In the genomic region with DNA sequence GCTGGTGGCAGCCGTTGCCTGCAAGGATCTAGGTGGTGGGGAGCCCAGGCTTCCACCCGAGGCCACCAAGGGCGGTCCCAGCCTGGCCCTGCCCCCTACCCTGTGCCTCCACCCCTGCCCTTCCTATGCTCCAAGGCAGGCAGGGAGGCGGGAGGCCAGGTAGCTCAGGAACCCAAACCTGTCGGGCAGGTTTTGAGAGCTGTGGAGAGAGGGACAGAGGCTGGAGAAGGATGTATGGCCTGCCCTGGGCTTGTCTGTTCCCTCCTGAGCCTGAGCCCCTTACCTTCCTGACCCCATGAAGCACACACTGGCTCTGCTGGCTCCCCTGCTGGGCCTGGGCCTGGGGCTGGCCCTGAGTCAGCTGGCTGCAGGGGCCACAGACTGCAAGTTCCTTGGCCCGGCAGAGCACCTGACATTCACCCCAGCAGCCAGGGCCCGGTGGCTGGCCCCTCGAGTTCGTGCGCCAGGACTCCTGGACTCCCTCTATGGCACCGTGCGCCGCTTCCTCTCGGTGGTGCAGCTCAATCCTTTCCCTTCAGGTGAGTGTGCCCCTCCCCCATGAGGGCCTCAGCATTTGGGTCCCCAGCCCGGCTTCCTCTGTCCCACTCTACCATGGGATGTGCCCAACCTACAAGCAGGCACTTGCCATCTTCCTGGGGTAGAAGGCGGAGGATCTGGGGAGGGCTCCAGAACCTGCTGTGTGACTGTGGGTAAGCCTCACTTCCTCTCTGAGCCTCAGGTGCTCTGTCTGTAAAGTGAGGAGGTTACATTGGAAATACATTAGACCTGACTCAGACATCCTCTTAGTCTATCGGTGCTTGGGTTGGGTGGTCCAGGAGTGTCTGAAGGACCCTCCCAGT, we compare ENCODE assay signal across 14 cellular contexts. TPM values are rescaled to one million over a fixed set of nuclear protein-coding genes. Genes with fewer than 3 reads are reported as not detected.
DNase-seq lines count a peak whose midpoint lies in the region; ATAC-seq and TF ChIP-seq lines count a peak whose summit lies in the region.
"Had no signal": no experiment of that assay in that cellular context is flagged by ENCODE, and none has a peak within 500 bp of the region (broad histone marks: within the 10 kb centered on the region; RNA-seq: fewer than 3 reads in every experiment).

A gene with protein sequence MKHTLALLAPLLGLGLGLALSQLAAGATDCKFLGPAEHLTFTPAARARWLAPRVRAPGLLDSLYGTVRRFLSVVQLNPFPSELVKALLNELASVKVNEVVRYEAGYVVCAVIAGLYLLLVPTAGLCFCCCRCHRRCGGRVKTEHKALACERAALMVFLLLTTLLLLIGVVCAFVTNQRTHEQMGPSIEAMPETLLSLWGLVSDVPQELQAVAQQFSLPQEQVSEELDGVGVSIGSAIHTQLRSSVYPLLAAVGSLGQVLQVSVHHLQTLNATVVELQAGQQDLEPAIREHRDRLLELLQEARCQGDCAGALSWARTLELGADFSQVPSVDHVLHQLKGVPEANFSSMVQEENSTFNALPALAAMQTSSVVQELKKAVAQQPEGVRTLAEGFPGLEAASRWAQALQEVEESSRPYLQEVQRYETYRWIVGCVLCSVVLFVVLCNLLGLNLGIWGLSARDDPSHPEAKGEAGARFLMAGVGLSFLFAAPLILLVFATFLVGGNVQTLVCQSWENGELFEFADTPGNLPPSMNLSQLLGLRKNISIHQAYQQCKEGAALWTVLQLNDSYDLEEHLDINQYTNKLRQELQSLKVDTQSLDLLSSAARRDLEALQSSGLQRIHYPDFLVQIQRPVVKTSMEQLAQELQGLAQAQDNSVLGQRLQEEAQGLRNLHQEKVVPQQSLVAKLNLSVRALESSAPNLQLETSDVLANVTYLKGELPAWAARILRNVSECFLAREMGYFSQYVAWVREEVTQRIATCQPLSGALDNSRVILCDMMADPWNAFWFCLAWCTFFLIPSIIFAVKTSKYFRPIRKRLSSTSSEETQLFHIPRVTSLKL (plus strand): TSS at position 159 of the 860 bp plus-strand sequence. CDS start 137 bp downstream, at position 296.

- H3K36me3 ChIP-seq in GM23338 (ENCODE audit: insufficient read depth) (no peaks in the 10 kb centered on the region), iPS DF 6.9 (ENCODE audit: control insufficient read depth, insufficient read depth, low read length) (no peaks in the 10 kb centered on the region), brain microvascular endothelial cell (replicated peaks) (no peaks in the 10 kb centered on the region)
- H3K36me3 ChIP-seq: cardiac muscle cell, gastrocnemius medialis, neutrophil had no signal

- peaks cover 31% of the 10 kb centered on the region; the same call in 2 of the 3 replicates for H3K4me1 Mint-ChIP-seq in GM23338

- TF ChIP-seq CTCF in GM23338 (conservative IDR thresholded peaks at IDR 0.05; ENCODE audit: low read depth in 2 of 2), result no peak
- TF ChIP-seq CTCF in brain microvascular endothelial cell (IDR thresholded peaks at IDR 0.05; ENCODE audit: low read depth, low read length, missing control alignments), result no peak

- H3K27me3 ChIP-seq in GM23338 (ENCODE audit: insufficient read depth), result no peaks in the 10 kb centered on the region
- no peaks in the 10 kb centered on the region for H3K27me3 ChIP-seq in iPS DF 6.9 (ENCODE audit: control insufficient read depth, insufficient read depth, low read length)
- no peaks in the 10 kb centered on the region for H3K27me3 ChIP-seq in brain microvascular endothelial cell (replicated peaks)
- H3K27me3 ChIP-seq: cardiac muscle cell, gastrocnemius medialis, neutrophil had no signal

- H3K36me3 Mint-ChIP-seq in GM23338 (ENCODE audit: low read depth), result no peaks in the 10 kb centered on the region; the same call in 2 of the 3 replicates

- H3K4me3 ChIP-seq in GM23338, result peak within 1 kb of the TSS; percentile 34; the same call in 1 of the 2 replicates
- no peak within 1 kb of the TSS for H3K4me3 ChIP-seq in iPS DF 6.9 (ENCODE audit: low read length)
- no peak within 1 kb of the TSS for H3K4me3 ChIP-seq in brain microvascular endothelial cell (ENCODE audit: low read depth, low read length)
- H3K4me3 ChIP-seq: cardiac muscle cell, gastrocnemius medialis had no signal

- ATAC-seq in GM23338 (peak; percentile 88), GM18909 (IDR thresholded peaks at IDR 0.05; ENCODE audit: poor library complexity, unreplicated experiment) (no peak)
- ATAC-seq: gastrocnemius medialis had no signal

- no peaks in the 10 kb centered on the region for H3K79me2 ChIP-seq in GM23338 (replicated peaks; ENCODE audit: insufficient read depth)

- intact Hi-C loops in posterior vena cava (cut with DNase I), result no loop called here

- H3K4me3 Mint-ChIP-seq in GM23338, result 0 out of 3 replicates have a peak within 1 kb of the TSS, but pooled peaks have one; percentile 42

- no peaks in the 10 kb centered on the region; the same call in 2 of the 3 replicates for H3K9me3 Mint-ChIP-seq in GM23338

- WGBS in iPS DF 6.9 (ENCODE audit: insufficient coverage, insufficient read length), result no CpG with 5 or more reads among the region's 17 CpGs

- peak; percentile 89 for DNase-seq in GM23338 (ENCODE audit: low spot score)
- DNase-seq in NCI-H526 treated with DMSO at 0.1 percent for 48 hours (lab: John Stamatoyannopoulos, UW), result peak; percentile 88
- DNase-seq in iPS DF 6.9 (ENCODE audit: low read depth, low spot score), result peak; percentile 63
- peak; percentile 73 for DNase-seq in posterior vena cava (ENCODE audit: low spot score)
- no peak for DNase-seq in brain microvascular endothelial cell
- DNase-seq in NCI-H524 (lab: John Stamatoyannopoulos, UW), result no peak
- DNase-seq in Kasumi-1 (lab: John Stamatoyannopoulos, UW), result no peak
- DNase-seq: GOT3, NCI-H1694 had no signal

- no peaks in the 10 kb centered on the region for H3K9me3 ChIP-seq in iPS DF 6.9 (ENCODE audit: control insufficient read depth, insufficient read depth, low read length)
- H3K9me3 ChIP-seq: gastrocnemius medialis, neutrophil had no signal

- in situ Hi-C loops in brain microvascular endothelial cell (cut with HindIII; ENCODE audit: low pct_ligation_motif_present, low sequenced_read_pairs), result no loop called here

- no peaks in the 10 kb centered on the region for H3F3A ChIP-seq in GM23338 (replicated peaks; ENCODE audit: low read depth)

- H3K4me1 ChIP-seq in GM23338 (ENCODE audit: insufficient read depth), result peaks cover 8% of the 10 kb centered on the region
- H3K4me1 ChIP-seq in iPS DF 6.9 (ENCODE audit: control insufficient read depth, insufficient read depth, low read length), result peaks cover 18% of the 10 kb centered on the region
- H3K4me1 ChIP-seq: gastrocnemius medialis had no signal

- peak within 1 kb of the TSS; percentile 68 for H3K4me2 ChIP-seq in GM23338

- H3K27ac ChIP-seq in GM23338 (ENCODE audit: low read depth) (no peak within 1 kb of the TSS), iPS DF 6.9 (ENCODE audit: low read length) (no peak within 1 kb of the TSS), brain microvascular endothelial cell (no peak within 1 kb of the TSS)
- H3K27ac ChIP-seq: cardiac muscle cell, gastrocnemius medialis, neutrophil had no signal

- no peaks in the 10 kb centered on the region for H3K9me2 ChIP-seq in GM23338 (ENCODE audit: insufficient read depth)

- H3K27me3 Mint-ChIP-seq in GM23338 (ENCODE audit: insufficient read depth, low read depth, poor library complexity), result peaks cover 21% of the 10 kb centered on the region

- H3K27ac Mint-ChIP-seq in GM23338, result peak within 1 kb of the TSS; percentile 93

- H2AFZ ChIP-seq in GM23338, result peak within 1 kb of the TSS; percentile 83

- H4K20me1 ChIP-seq in GM23338 (replicated peaks; ENCODE audit: insufficient read depth), result no peaks in the 10 kb centered on the region

TF ChIP-seq in GM23338, 12 proteins besides CTCF, POLR2A, EP300 and RAD21:
- TF ChIP-seq POLR2AphosphoS5 (IDR thresholded peaks at IDR 0.05; ENCODE audit: low read depth), result peak; percentile 36; the same call in 1 of the 2 replicates
- no peak for TF ChIP-seq EZH2phosphoT487 (IDR thresholded peaks at IDR 0.05; ENCODE audit: unreplicated experiment)
TF ChIP-seq in GM23338: peak in this region for 1.

RNA-seq across cellular contexts. Expression of the gene that starts here (rescaled TPM):
- 2.2 TPM in 2 replicates for total RNA-seq in GM23338 (2014; rRNA removed; shearing (Covaris generic))
- polyA plus RNA-seq in GM23338 (2016; fragmentation: Nextera tagmentation; extraction: Ambion mirVana), result 1.1 and 2.1 TPM in 2 replicates
- 1 to 10 TPM in 1 of 2 donors, under 1 TPM in 1; 0.28 to 2.2 TPM for total RNA-seq in posterior vena cava
- total RNA-seq: SK-MEL-5 had no signal

Comparison
In these comparisons a context has a peak if more than half of its experiments do, and no peak if none do; other contexts are left out.
1. DNase-seq: peak in GM23338 (single experiment), NCI-H526 treated with DMSO at 0.1 percent for 48 hours (single experiment), iPS DF 6.9 (single experiment) and posterior vena cava (single experiment); none in brain microvascular endothelial cell (single experiment), NCI-H524 (0 of 2) and Kasumi-1 (0 of 2).